9 cellular contexts compared by ENCODE assay signal in the genomic region with DNA sequence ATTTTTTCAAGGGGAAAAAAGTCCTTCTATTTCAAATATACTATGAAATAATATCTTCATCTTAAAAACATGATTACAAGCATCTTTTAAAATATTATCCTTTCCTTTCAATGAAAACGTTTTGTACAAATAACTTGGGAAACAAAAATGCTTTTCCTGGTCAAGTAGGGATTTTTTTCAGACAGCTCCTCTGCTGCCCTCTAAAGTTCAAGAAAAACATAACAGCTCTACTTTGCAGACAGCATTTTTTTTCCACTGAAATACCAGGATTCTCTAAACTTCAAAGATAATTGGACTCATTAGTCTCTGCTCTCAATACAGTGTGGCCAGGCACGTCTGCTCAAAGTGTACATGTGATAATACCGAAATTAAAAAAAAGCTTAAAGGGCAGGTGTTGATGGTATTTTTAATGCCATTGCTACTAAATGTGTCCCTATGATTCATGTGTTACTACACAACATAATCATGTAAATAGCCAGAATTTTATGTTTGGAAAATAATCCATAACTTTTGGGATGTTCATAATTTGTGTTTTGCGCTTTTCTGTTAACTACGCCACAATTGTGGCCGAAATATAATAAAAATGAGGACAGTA.
A peak's percentile ranks its signal among the peaks of the same experiment; 100 is the strongest.
DNase-seq lines count a peak whose midpoint lies in the region; ATAC-seq, FAIRE-seq and TF ChIP-seq lines count a peak whose summit lies in the region.
"Had no signal": no experiment of that assay in that cellular context is flagged by ENCODE, and none has a peak within 500 bp of the region (broad histone marks: within the 10 kb centered on the region; RNA-seq: fewer than 3 reads in every experiment).

No MANE protein-coding gene starts in this region.

- H3K4me3 Mint-ChIP-seq in CD14-positive monocyte: no peak overlapping the region

- H3K4me1 ChIP-seq in testis: no peaks in the 10 kb centered on the region
- H3K4me1 ChIP-seq: SJSA1 had no signal

- no peaks in the 10 kb centered on the region for H3K36me3 Mint-ChIP-seq in CD14-positive monocyte

- no peaks in the 10 kb centered on the region for H3K36me3 ChIP-seq in testis (ENCODE audit: low read depth, missing control alignments)
- H3K36me3 ChIP-seq: SJSA1 had no signal

- no peaks in the 10 kb centered on the region for H3K4me1 Mint-ChIP-seq in CD14-positive monocyte

- intact Hi-C loops in testis (cut with DNase I; ENCODE audit: low total_unique reads): no loop called here
- intact Hi-C loops in CD14-positive monocyte (cut with micrococcal nuclease): no loop called here

- WGBS in testis, 2 donors: 48 to 57% methylated on average over 6 of the region's 6 CpGs

- H3K4me3 ChIP-seq in fibroblast of the aortic adventitia (ENCODE audit: low read depth, low read length): no peak overlapping the region
- no peak overlapping the region for H3K4me3 ChIP-seq in testis
- H3K4me3 ChIP-seq: SJSA1 had no signal

- ATAC-seq in GM21619 (IDR thresholded peaks at IDR 0.05; ENCODE audit: unreplicated experiment): no peak

- no peak for FAIRE-seq in GM19239 (lab: Jason Lieb, UNC)

- no peak overlapping the region for H3K27ac ChIP-seq in testis
- H3K27ac ChIP-seq: SJSA1 had no signal

- H3K9me3 ChIP-seq in testis: no peaks in the 10 kb centered on the region
- H3K9me3 ChIP-seq: SJSA1 had no signal

- H3K27ac Mint-ChIP-seq in CD14-positive monocyte: no peak overlapping the region

- TF ChIP-seq CTCF in fibroblast of the aortic adventitia (IDR thresholded peaks at IDR 0.05; ENCODE audit: insufficient read depth, low read length) (peak; percentile 48), testis (IDR thresholded peaks at IDR 0.05) (peak in 2 of 3 experiments; percentile 27 to 46), CD14-positive monocyte (IDR thresholded peaks at IDR 0.05) (no peak)

- no peaks in the 10 kb centered on the region for H3K27me3 ChIP-seq in testis
- H3K27me3 ChIP-seq: SJSA1 had no signal

- H3K27me3 Mint-ChIP-seq in CD14-positive monocyte (ENCODE audit: low read depth in 3 of 3): peaks cover 0 to 5% (median 0%) of the 10 kb centered on the region in 3 donors

- no peak for TF ChIP-seq POLR2A in testis (IDR thresholded peaks at IDR 0.05)

- H3K9me3 Mint-ChIP-seq in CD14-positive monocyte: no peaks in the 10 kb centered on the region

- peak; percentile 7 for DNase-seq in SIG-M5 treated with dmso at 0.1 percent for 504 hours (lab: John Stamatoyannopoulos, UW; ENCODE audit: unreplicated experiment)
- DNase-seq in SIG-M5 (lab: John Stamatoyannopoulos, UW): no peak
- DNase-seq in NCI-H774 (lab: John Stamatoyannopoulos, UW): peak; percentile 50
- peak; percentile 13 for DNase-seq in fibroblast of the aortic adventitia (ENCODE audit: low read depth)
- DNase-seq in testis: no peak
- no peak for DNase-seq in CD14-positive monocyte (ENCODE audit: low spot score)
- DNase-seq in GM19239 (ENCODE audit: insufficient read length, low spot score): no peak

Comparison
In these comparisons a context has a peak if more than half of its experiments do, and no peak if none do; other contexts are left out.
1. DNase-seq: peak in SIG-M5 treated with dmso at 0.1 percent for 504 hours (single experiment), NCI-H774 (single experiment) and fibroblast of the aortic adventitia (single experiment); none in SIG-M5 (single experiment), testis (single experiment), CD14-positive monocyte (single experiment) and GM19239 (single experiment).